ENCODE assay signal across 8 cellular contexts in genomic region chr10:118916777-118917176, GRCh38.
"Had no signal": no experiment of that assay in that cellular context is flagged by ENCODE, and none has a peak within 500 bp of the region (broad histone marks: within the 10 kb centered on the region; RNA-seq: fewer than 3 reads in every experiment).

No MANE protein-coding gene starts in this region.

- FAIRE-seq: H1, H54, K562 had no signal

- H3K27ac ChIP-seq: HL-60 had no signal

- ATAC-seq: GM23338, K562 had no signal

- DNase-seq: H9, HCEC 1CT, IMR-90 had no signal

- H3K9me3 Mint-ChIP-seq: GM23338, H9 had no signal

- H2AFZ ChIP-seq: GM23338 had no signal

- H3K4me2 ChIP-seq: GM23338 had no signal

- H3K4me3 Mint-ChIP-seq: GM23338, H9 had no signal

- H3K4me3 ChIP-seq: GM23338, K562 had no signal

- H3K27ac Mint-ChIP-seq: GM23338, H9 had no signal
